In genomic region chr1:6870086-6870485, GRCh38 we compare ENCODE assay signal across 1 cellular context.
TF ChIP-seq lines count a peak whose summit lies in the region.

No MANE protein-coding gene starts in this region.

TF ChIP-seq in HepG2, 621 proteins besides CTCF, POLR2A, EP300 and RAD21 (continued from another document):
- TF ChIP-seq GMEB1 (CRISPR knock-in tag; IDR thresholded peaks at IDR 0.05; ENCODE audit: borderline replicate concordance) (no peak), SCMH1 (CRISPR knock-in tag; IDR thresholded peaks at IDR 0.05; ENCODE audit: borderline replicate concordance) (no peak), NAIF1 (CRISPR knock-in tag; IDR thresholded peaks at IDR 0.05; ENCODE audit: borderline replicate concordance) (no peak), PBX3 (CRISPR knock-in tag; IDR thresholded peaks at IDR 0.05; ENCODE audit: borderline replicate concordance) (no peak), AGO2 (optimal IDR thresholded peaks at IDR 0.05; ENCODE audit: low read depth, low read length) (no peak), SIN3B (IDR thresholded peaks at IDR 0.05; ENCODE audit: low read length) (no peak), ZBTB20 (CRISPR knock-in tag; IDR thresholded peaks at IDR 0.05; ENCODE audit: borderline replicate concordance, low read depth) (no peak), ZNF790 (CRISPR knock-in tag; IDR thresholded peaks at IDR 0.05; ENCODE audit: borderline replicate concordance) (no peak), ZBTB21 (CRISPR knock-in tag; IDR thresholded peaks at IDR 0.05) (no peak), ZNF451 (CRISPR knock-in tag; IDR thresholded peaks at IDR 0.05) (no peak), WIZ (CRISPR knock-in tag; IDR thresholded peaks at IDR 0.05) (no peak)
